ENCODE assay signal across 33 cellular contexts in the genomic region with DNA sequence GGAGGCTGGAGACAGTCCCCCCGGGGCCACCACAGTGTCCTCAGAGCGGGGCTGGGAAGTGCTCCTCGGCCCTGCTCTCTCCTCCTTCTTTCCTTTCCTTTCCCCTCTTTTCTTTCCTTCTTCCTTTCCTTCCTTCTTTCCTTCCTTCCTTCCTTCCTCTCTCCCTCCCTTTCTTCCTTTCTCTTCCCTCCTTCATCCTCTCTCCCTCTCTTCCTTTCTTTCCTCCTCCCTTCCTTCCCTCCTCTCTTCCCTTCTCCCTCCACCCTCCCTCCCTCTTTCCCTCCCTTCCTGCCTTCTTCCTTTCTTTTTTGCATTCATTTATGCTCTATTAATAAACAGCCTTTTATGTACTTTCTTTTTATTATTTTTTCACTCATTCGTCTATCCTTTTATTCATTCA.
"Had no signal": no experiment of that assay in that cellular context is flagged by ENCODE, and none has a peak within 500 bp of the region (broad histone marks: within the 10 kb centered on the region; RNA-seq: fewer than 3 reads in every experiment).

No MANE protein-coding gene starts in this region.

- DNase-seq: Karpas-422, Kasumi-1, MM.1S, MV-4-11, NCI-H1048, NCI-H1092, NCI-H1105, NCI-H1105 treated with DMSO at 0.1 percent for 48 hours, NCI-H1417, NCI-H1417 treated with DMSO at 0.1 percent for 48 hours, NCI-H1436, NCI-H1436 treated with DMSO at 0.1 percent for 48 hours, NCI-H146, NCI-H1694, NCI-H1694 treated with DMSO at 0.1 percent for 48 hours, NCI-H187, NCI-H187 treated with DMSO at 0.1 percent for 48 hours, NCI-H1930, NCI-H2029, NCI-H2029 treated with DMSO at 0.1 percent for 48 hours, NCI-H2081, NCI-H2081 treated with DMSO at 0.1 percent for 48 hours, NCI-H2107, NCI-H2171, NCI-H2171 treated with DMSO at 0.1 percent for 48 hours, NCI-H2227 treated with DMSO at 0.1 percent for 48 hours, NCI-H226, NCI-H345, NCI-H446, NCI-H446 treated with DMSO at 0.1 percent for 48 hours, NCI-H510A had no signal

- H3K27ac ChIP-seq: KMS-11 had no signal

- H3K36me3 ChIP-seq: MG63 had no signal

- H3K9me3 ChIP-seq: MG63 had no signal

- H3K4me3 ChIP-seq: MG63 had no signal
